ENCODE assay signal across 1 cellular context in genomic region chr7:75872073-75872782, GRCh38.
TF ChIP-seq lines count a peak whose summit lies in the region.

No MANE protein-coding gene starts in this region.

TF ChIP-seq in GM23338, 12 proteins besides CTCF, POLR2A, EP300 and RAD21 (continued from another document):
- TF ChIP-seq ZNF462 (CRISPR knock-in tag; IDR thresholded peaks at IDR 0.05) (no peak), CREB1 (CRISPR knock-in tag; IDR thresholded peaks at IDR 0.05; ENCODE audit: low read depth) (no peak), ZNF331 (CRISPR knock-in tag; IDR thresholded peaks at IDR 0.05; ENCODE audit: low read depth) (no peak), EZH2 (IDR thresholded peaks at IDR 0.05; ENCODE audit: low read depth, unreplicated experiment) (no peak), ZNF114 (CRISPR knock-in tag; IDR thresholded peaks at IDR 0.05) (no peak), REST (IDR thresholded peaks at IDR 0.05; ENCODE audit: unreplicated experiment) (no peak)
